Comparison of ENCODE assay signal across 11 cellular contexts in genomic region chr1:203129501-203130231, GRCh38. TPM values are rescaled to one million over a fixed set of nuclear protein-coding genes. Genes with fewer than 3 reads are reported as not detected.
DNase-seq lines count a peak whose midpoint lies in the region; ATAC-seq and TF ChIP-seq lines count a peak whose summit lies in the region.
"Had no signal": no experiment of that assay in that cellular context is flagged by ENCODE, and none has a peak within 500 bp of the region (broad histone marks: within the 10 kb centered on the region; RNA-seq: fewer than 3 reads in every experiment).

No MANE protein-coding gene starts in this region.

- H3K27me3 ChIP-seq in SK-N-SH (ENCODE audit: insufficient read depth) = no peaks in the 10 kb centered on the region
- peaks cover 10% of the 10 kb centered on the region for H3K27me3 ChIP-seq in adrenal gland
- H3K27me3 ChIP-seq in layer of hippocampus (ENCODE audit: control insufficient read depth, insufficient read depth, low read length) = no peaks in the 10 kb centered on the region
- H3K27me3 ChIP-seq in subcutaneous abdominal adipose tissue (ENCODE audit: control insufficient read depth in 5 of 5, insufficient read depth in 4 of 5, low read length in 5 of 5) = peaks cover 0 to 15% (median 6%) of the 10 kb centered on the region in 5 donors
- peaks cover 35% of the 10 kb centered on the region for H3K27me3 ChIP-seq in GM23338 (ENCODE audit: insufficient read depth)

- no peaks in the 10 kb centered on the region for H4K20me1 ChIP-seq in SK-N-SH (ENCODE audit: insufficient read depth)
- H4K20me1 ChIP-seq in GM23338 (replicated peaks; ENCODE audit: insufficient read depth) = no peaks in the 10 kb centered on the region

- POLR2A ChIA-PET in SK-N-SH (lab: Yijun Ruan, JAX) = no interaction called here

- H3K4me2 ChIP-seq in SK-N-SH (0 out of 2 replicates have a peak overlapping the region, but pooled peaks have one; percentile 0), GM23338 (no peak overlapping the region)

- peaks cover 15 to 65% of the 10 kb centered on the region in 2 experiments for H3K4me1 ChIP-seq in SK-N-SH (ENCODE audit: control insufficient read depth in 1 of 2, insufficient read depth in 2 of 2, low read depth in 1 of 2, low read length in 1 of 2)
- peaks cover 14 to 28% of the 10 kb centered on the region in 2 donors for H3K4me1 ChIP-seq in adrenal gland (replicated peaks in 1 of 2)
- H3K4me1 ChIP-seq in subcutaneous abdominal adipose tissue (ENCODE audit: control insufficient read depth in 5 of 5, insufficient read depth in 5 of 5, low read length in 5 of 5) = peaks cover 1 to 86% (median 79%) of the 10 kb centered on the region in 5 donors
- H3K4me1 ChIP-seq in GM23338 (ENCODE audit: insufficient read depth) = peaks cover 23% of the 10 kb centered on the region

- H3K4me3 ChIP-seq in SK-N-SH (ENCODE audit: low read depth in 2 of 2, low read length in 1 of 2) (no peak overlapping the region), adrenal gland (no peak overlapping the region), subcutaneous abdominal adipose tissue (ENCODE audit: low read depth in 1 of 5, low read length in 5 of 5) (peak overlapping the region in 1 of 5 donors; percentile 49), GM23338 (no peak overlapping the region)

- DNase-seq in SK-N-SH (peak; percentile 82), adrenal gland (peak; percentile 46 to 69 (median 61)), H4 (ENCODE audit: low spot score) (no peak), GM23338 (ENCODE audit: low spot score) (no peak)
- DNase-seq in effector memory CD8-positive, alpha-beta T cell = no peak
- DNase-seq: activated T-cell treated with anti-CD3 and anti-CD28 coated beads, Interleukin-2, amount 50 U/mL, for 72 hours; IMR-90 had no signal

- H3K79me2 ChIP-seq in SK-N-SH (ENCODE audit: insufficient read depth) (no peaks in the 10 kb centered on the region), GM23338 (replicated peaks; ENCODE audit: insufficient read depth) (no peaks in the 10 kb centered on the region)

- H3K9me3 ChIP-seq in SK-N-SH = no peaks in the 10 kb centered on the region
- no peaks in the 10 kb centered on the region for H3K9me3 ChIP-seq in adrenal gland (replicated peaks in 1 of 3)
- no peaks in the 10 kb centered on the region for H3K9me3 ChIP-seq in subcutaneous abdominal adipose tissue (ENCODE audit: control insufficient read depth in 5 of 5, low read length in 5 of 5)

- TF ChIP-seq CTCF in SK-N-SH (IDR thresholded peaks at IDR 0.05) (no peak), adrenal gland (IDR thresholded peaks at IDR 0.05) (no peak), GM23338 (conservative IDR thresholded peaks at IDR 0.05; ENCODE audit: low read depth in 2 of 2) (no peak)

- peak overlapping the region in 1 of 2 experiments; percentile 82; a peak in 2 of 4 replicates for H3K27ac ChIP-seq in SK-N-SH (ENCODE audit: low read depth in 2 of 2, low read length in 1 of 2)
- H3K27ac ChIP-seq in adrenal gland = no peak overlapping the region
- peak overlapping the region; percentile 97 for H3K27ac ChIP-seq in layer of hippocampus (ENCODE audit: low read depth, low read length)
- H3K27ac ChIP-seq in subcutaneous abdominal adipose tissue (ENCODE audit: low read depth, low read length) = peak overlapping the region; percentile 72
- H3K27ac ChIP-seq in GM23338 (ENCODE audit: low read depth) = no peak overlapping the region

- H3K9ac ChIP-seq in SK-N-SH (no peak overlapping the region), subcutaneous abdominal adipose tissue (ENCODE audit: low read length in 5 of 5) (peak overlapping the region in 1 of 5 donors; percentile 2)

- CTCF ChIA-PET in SK-N-SH (lab: Yijun Ruan, JAX) = interaction anchor here (0.7 to 26.1 kb wide), 11 partner anchors 9 to 139 kb away, joined by 4 to 602 read pairs (median 13); no protein-coding TSS in a partner anchor

- H3K27me3 Mint-ChIP-seq in GM23338 (ENCODE audit: insufficient read depth, low read depth, poor library complexity) = peaks cover 39% of the 10 kb centered on the region
- peaks cover 62 to 84% of the 10 kb centered on the region in 2 donors for H3K27me3 Mint-ChIP-seq in effector memory CD8-positive, alpha-beta T cell

- H3K36me3 Mint-ChIP-seq in GM23338 (ENCODE audit: low read depth) = no peaks in the 10 kb centered on the region
- no peaks in the 10 kb centered on the region for H3K36me3 Mint-ChIP-seq in effector memory CD8-positive, alpha-beta T cell (ENCODE audit: insufficient read depth)

- H3K4me3 Mint-ChIP-seq in GM23338 = no peak overlapping the region
- no peak overlapping the region for H3K4me3 Mint-ChIP-seq in effector memory CD8-positive, alpha-beta T cell

- H3K9me3 Mint-ChIP-seq in GM23338 = no peaks in the 10 kb centered on the region
- H3K9me3 Mint-ChIP-seq in effector memory CD8-positive, alpha-beta T cell = no peaks in the 10 kb centered on the region
- H3K9me3 Mint-ChIP-seq: activated T-cell treated with anti-CD3 and anti-CD28 coated beads, Interleukin-2, amount 50 U/mL, for 72 hours had no signal

- 0 out of 4 replicates have a peak, but pooled peaks of 1 of the 2 experiments have one; percentile 42 for TF ChIP-seq EP300 in SK-N-SH (IDR thresholded peaks at IDR 0.05; ENCODE audit: borderline replicate concordance in 1 of 2, low read depth in 1 of 2, low read length in 1 of 2)

- H3K36me3 ChIP-seq in SK-N-SH (replicated peaks in 1 of 2; ENCODE audit: control insufficient read depth in 1 of 2, insufficient read depth in 2 of 2, low read length in 1 of 2) (no peaks in the 10 kb centered on the region), adrenal gland (replicated peaks in 1 of 2) (no peaks in the 10 kb centered on the region), subcutaneous abdominal adipose tissue (ENCODE audit: control insufficient read depth in 5 of 5, insufficient read depth in 5 of 5, low read length in 5 of 5) (no peaks in the 10 kb centered on the region), GM23338 (ENCODE audit: insufficient read depth) (no peaks in the 10 kb centered on the region)

- H3K27ac Mint-ChIP-seq in GM23338 = no peak overlapping the region
- H3K27ac Mint-ChIP-seq in effector memory CD8-positive, alpha-beta T cell = no peak overlapping the region
- H3K27ac Mint-ChIP-seq: activated T-cell treated with anti-CD3 and anti-CD28 coated beads, Interleukin-2, amount 50 U/mL, for 72 hours had no signal

- no peak overlapping the region for H2AFZ ChIP-seq in SK-N-SH (ENCODE audit: low read depth)
- no peak overlapping the region for H2AFZ ChIP-seq in GM23338

- intact Hi-C loops in adrenal gland (cut with DNase I) = no loop called here

- 33% methylated on average over 5 of the region's 7 CpGs for WGBS in SK-N-SH (ENCODE audit: low lambda C conversion rate)
- 46 to 55% (median 49%) methylated on average over 5 to 7 of the region's 7 CpGs for WGBS in adrenal gland, 4 donors

- peaks cover 5% of the 10 kb centered on the region for H3F3A ChIP-seq in SK-N-SH (replicated peaks; ENCODE audit: insufficient read depth)
- H3F3A ChIP-seq in GM23338 (replicated peaks; ENCODE audit: low read depth) = 0 out of 2 replicates have a peak, but pooled peaks cover 3% of the 10 kb centered on the region

- H3K4me1 Mint-ChIP-seq in GM23338 = peaks cover 35% of the 10 kb centered on the region
- H3K4me1 Mint-ChIP-seq in effector memory CD8-positive, alpha-beta T cell (ENCODE audit: low read depth in 2 of 2) = peaks cover 6 to 11% of the 10 kb centered on the region in 2 donors

- TF ChIP-seq RAD21 in SK-N-SH (IDR thresholded peaks at IDR 0.05; ENCODE audit: low read length) = peak; percentile 4; the same call in 1 of the 2 replicates

- TF ChIP-seq POLR2A in adrenal gland (IDR thresholded peaks at IDR 0.05) = no peak

- H3K9me2 ChIP-seq in SK-N-SH (no peaks in the 10 kb centered on the region), GM23338 (ENCODE audit: insufficient read depth) (no peaks in the 10 kb centered on the region)

- ATAC-seq in SK-N-SH treated with all-trans-retinoic acid at 6 μM for 48 hours = no peak; the same call in 2 of the 3 replicates
- no peak for ATAC-seq in GM23338
- no peak for ATAC-seq in effector memory CD8-positive, alpha-beta T cell (replicated peaks)
- ATAC-seq: activated T-cell treated with anti-CD3 and anti-CD28 coated beads, Interleukin-2, amount 50 U/mL, for 72 hours had no signal

TF ChIP-seq in GM23338, 12 proteins besides CTCF, POLR2A, EP300 and RAD21 (continues in another document):
- TF ChIP-seq POLR2AphosphoS5 (IDR thresholded peaks at IDR 0.05; ENCODE audit: low read depth) = no peak

RNA-seq across cellular contexts. Expression of gene ADORA1, which starts 2.1 kb away (rescaled TPM):
- polyA plus RNA-seq in SK-N-SH (2012; rRNA removed) (3.2 and 4.8 TPM in 2 replicates), adrenal gland (under 1 TPM; 0.47 to 0.56 (median 0.49) TPM), GM23338 (2016; fragmentation: Nextera tagmentation; extraction: Ambion mirVana) (0.63 and 1.5 TPM in 2 replicates)
- 1.6 and 2.5 TPM in 2 replicates for polyA plus RNA-seq in SK-N-SH (2012; cell fraction: cytosol; rRNA removed)
- polyA plus RNA-seq in SK-N-SH (2012; cell fraction: nucleus; rRNA removed) = 2.3 and 2.4 TPM in 2 replicates
- 1 to 10 TPM in 1 of 8 donors, under 1 TPM in 7; 0.14 to 1.7 (median 0.66) TPM for total RNA-seq in adrenal gland
- 0.47 and 0.58 TPM in 2 replicates for total RNA-seq in H4 (2014; rRNA removed; shearing (Covaris generic))
- total RNA-seq in GM23338 (2014; rRNA removed; shearing (Covaris generic)) = 1.8 and 3.8 TPM in 2 replicates
- total RNA-seq: activated T-cell treated with anti-CD3 and anti-CD28 coated beads, Interleukin-2, amount 50 U/mL, for 72 hours; endothelial cell of umbilical vein had no signal

RNA-seq across cellular contexts. Expression of gene MYOG, which starts 43.9 kb away (rescaled TPM):
- polyA plus RNA-seq in SK-N-SH (2012; rRNA removed) (not detected in 2 replicates), adrenal gland (not detected), GM23338 (2016; fragmentation: Nextera tagmentation; extraction: Ambion mirVana) (not detected in 2 replicates)
- polyA plus RNA-seq in SK-N-SH (2012; cell fraction: cytosol; rRNA removed) = not detected in 2 replicates
- not detected in 2 replicates for polyA plus RNA-seq in SK-N-SH (2012; cell fraction: nucleus; rRNA removed)
- not detected for total RNA-seq in adrenal gland
- total RNA-seq in H4 (2014; rRNA removed; shearing (Covaris generic)) = not detected in 2 replicates
- total RNA-seq in GM23338 (2014; rRNA removed; shearing (Covaris generic)) = not detected in 2 replicates
- total RNA-seq: activated T-cell treated with anti-CD3 and anti-CD28 coated beads, Interleukin-2, amount 50 U/mL, for 72 hours; endothelial cell of umbilical vein; IMR-90 had no signal
- polyA plus RNA-seq: endothelial cell of umbilical vein, IMR-90 had no signal

RNA-seq across cellular contexts. Expression of gene MYBPH, which starts 46.0 kb away (rescaled TPM):
- polyA plus RNA-seq in SK-N-SH (2012; rRNA removed) = 0.12 TPM in 1 of 2 replicates, not detected in the other
- not detected in 2 replicates for polyA plus RNA-seq in SK-N-SH (2012; cell fraction: cytosol; rRNA removed)
- 0.04 and 0.08 TPM in 2 replicates for polyA plus RNA-seq in SK-N-SH (2012; cell fraction: nucleus; rRNA removed)
- not detected for total RNA-seq in adrenal gland
- under 1 TPM in 1 of 3 donors, not detected in 2; 0.64 TPM for polyA plus RNA-seq in adrenal gland
- total RNA-seq in H4 (2014; rRNA removed; shearing (Covaris generic)) = not detected in 2 replicates
- total RNA-seq in GM23338 (2014; rRNA removed; shearing (Covaris generic)) = not detected in 2 replicates
- polyA plus RNA-seq in GM23338 (2016; fragmentation: Nextera tagmentation; extraction: Ambion mirVana) = not detected in 2 replicates
- total RNA-seq: activated T-cell treated with anti-CD3 and anti-CD28 coated beads, Interleukin-2, amount 50 U/mL, for 72 hours; endothelial cell of umbilical vein; IMR-90 had no signal
- polyA plus RNA-seq: endothelial cell of umbilical vein, IMR-90 had no signal

RNA-seq across cellular contexts. Expression of gene CHI3L1, which starts 56.8 kb away (rescaled TPM):
- not detected in 2 replicates for polyA plus RNA-seq in SK-N-SH (2012; rRNA removed)
- not detected in 2 replicates for polyA plus RNA-seq in SK-N-SH (2012; cell fraction: cytosol; rRNA removed)
- 0.02 TPM in 1 of 2 replicates, not detected in the other for polyA plus RNA-seq in SK-N-SH (2012; cell fraction: nucleus; rRNA removed)
- total RNA-seq in adrenal gland = 1 to 10 TPM in 3 of 8 donors, under 1 TPM in 5; 0.24 to 2.0 (median 0.74) TPM
- 10 to 100 TPM in 1 of 3 donors, 1 to 10 TPM in 1, under 1 TPM in 1; 0.53 to 19.1 (median 5.3) TPM for polyA plus RNA-seq in adrenal gland
- total RNA-seq in H4 (2014; rRNA removed; shearing (Covaris generic)) = not detected in 2 replicates
- total RNA-seq in GM23338 (2014; rRNA removed; shearing (Covaris generic)) = 0.76 TPM in 1 of 2 replicates, not detected in the other
- polyA plus RNA-seq in GM23338 (2016; fragmentation: Nextera tagmentation; extraction: Ambion mirVana) = not detected in 2 replicates
- total RNA-seq: activated T-cell treated with anti-CD3 and anti-CD28 coated beads, Interleukin-2, amount 50 U/mL, for 72 hours; endothelial cell of umbilical vein; IMR-90 had no signal
- polyA plus RNA-seq: endothelial cell of umbilical vein had no signal

Comparison
In these comparisons a context has a peak if more than half of its experiments do, and no peak if none do; other contexts are left out.
1. DNase-seq: peak in SK-N-SH (single experiment) and adrenal gland (7 of 7); none in H4 (single experiment), GM23338 (single experiment) and effector memory CD8-positive, alpha-beta T cell (0 of 3).
2. H3K27ac ChIP-seq: peak in layer of hippocampus (single experiment) and subcutaneous abdominal adipose tissue (single experiment); none in adrenal gland (0 of 5) and GM23338 (single experiment).